ENCODE assay signal across 8 cellular contexts in genomic region chr15:62389887-62390792, GRCh38. TPM values are rescaled to one million over a fixed set of nuclear protein-coding genes. Genes with fewer than 3 reads are reported as not detected.
DNase-seq lines count a peak whose midpoint lies in the region; ATAC-seq and TF ChIP-seq lines count a peak whose summit lies in the region.

TLN2 (plus strand) TSS chr15:62390550.

- 0 to 1% methylated on average over 33 to 55 of the region's 74 CpGs for WGBS in lower leg skin, 2 donors

- CTCF ChIA-PET in AG04449 (lab: Yijun Ruan, JAX) = interaction anchor here (0.9 to 3.5 kb wide), 5 partner anchors 12 to 357 kb away, joined by 3 to 18 read pairs (median 4); no protein-coding TSS in a partner anchor

- peak within 1 kb of the TSS; percentile 90 for H3K4me3 ChIP-seq in AG04449 (ENCODE audit: low read depth, low read length)
- H3K4me3 ChIP-seq in lower leg skin (ENCODE audit: low read depth, poor library complexity, severe bottlenecking) = peak within 1 kb of the TSS; percentile 94

- TF ChIP-seq CTCF in AG04449 (IDR thresholded peaks at IDR 0.05; ENCODE audit: insufficient read depth, low read length, missing control alignments) = no peak
- no peak for TF ChIP-seq CTCF in lower leg skin (IDR thresholded peaks at IDR 0.05)

- POLR2A ChIA-PET in AG04449 (lab: Yijun Ruan, JAX) = interaction anchor here (0.6 to 1.6 kb wide), 2 partner anchors 16 to 28 kb away, joined by 3 to 4 read pairs; no protein-coding TSS in a partner anchor

- intact Hi-C loops in lower leg skin (cut with DNase I; ENCODE audit: low total_unique reads) = no loop called here

- ATAC-seq in HG03039 (IDR thresholded peaks at IDR 0.05; ENCODE audit: unreplicated experiment) = peak; percentile 87

- TF ChIP-seq POLR2A in GM18526 (IDR thresholded peaks at IDR 0.05; ENCODE audit: extremely low read depth, insufficient read length) (peak; percentile 95), lower leg skin (IDR thresholded peaks at IDR 0.05) (peak in 1 of 2 donors; percentile 33)

- no peak for DNase-seq in AG04449 (ENCODE audit: low read depth, low spot score)
- peak; percentile 82 for DNase-seq in NCI-H226
- peak; percentile 43 to 52 for DNase-seq in activated CD4-positive, alpha-beta T cell treated with anti-CD3 and anti-CD28 coated beads, Interleukin-2, amount 50 U/mL, for 24 hours (ENCODE audit: low read depth in 1 of 2, low spot score in 1 of 2)
- peak; percentile 60 to 84 for DNase-seq in dermis microvascular lymphatic vessel endothelial cell (ENCODE audit: low read depth in 2 of 2)
- peak; percentile 30 to 90 for DNase-seq in lower leg skin (ENCODE audit: low spot score in 2 of 2)
- peak; percentile 46 to 56 for DNase-seq in stimulated activated CD4-positive, alpha-beta T cell treated with anti-CD3 and anti-CD28 coated beads, Interleukin-4, amount 100 ng/mL, for 48 hours (ENCODE audit: low read depth in 2 of 2)

RNA-seq across cellular contexts. Expression of gene TLN2, which starts in this region (rescaled TPM):
- total RNA-seq in dermis microvascular lymphatic vessel endothelial cell (0.64 and 0.76 TPM in 2 replicates), lower leg skin (10 to 100 TPM in 2 of 4 donors, 1 to 10 TPM in 2; 6.2 to 20.1 (median 13.0) TPM)

Comparison
In these comparisons a context has a peak if more than half of its experiments do, and no peak if none do; other contexts are left out.
1. Peak in DNase-seq in dermis microvascular lymphatic vessel endothelial cell; RNA of the gene not detected or under 1 TPM.